22 cellular contexts compared by ENCODE assay signal in genomic region chr6:4208158-4208557, GRCh38.
DNase-seq lines count a peak whose midpoint lies in the region; ATAC-seq and TF ChIP-seq lines count a peak whose summit lies in the region.
"Had no signal": no experiment of that assay in that cellular context is flagged by ENCODE, and none has a peak within 500 bp of the region (broad histone marks: within the 10 kb centered on the region; RNA-seq: fewer than 3 reads in every experiment).

No MANE protein-coding gene starts in this region.

- H4K20me1 ChIP-seq in smooth muscle cell (ENCODE audit: low read depth): no peaks in the 10 kb centered on the region

- no peak overlapping the region for H3K4me2 ChIP-seq in smooth muscle cell

- H2AFZ ChIP-seq in smooth muscle cell (ENCODE audit: low read depth): peak overlapping the region; percentile 56
- H2AFZ ChIP-seq: GM23248 had no signal

- no peak overlapping the region for H3K4me3 Mint-ChIP-seq in T-helper 17 cell
- H3K4me3 Mint-ChIP-seq in glutamatergic neuron (ENCODE audit: unreplicated experiment): peak overlapping the region; percentile 41

- intact Hi-C loops in left cardiac atrium (cut with DNase I): no loop called here

- H3K36me3 ChIP-seq in cardiac muscle cell: no peaks in the 10 kb centered on the region
- no peaks in the 10 kb centered on the region for H3K36me3 ChIP-seq in smooth muscle cell (ENCODE audit: low read depth)
- H3K36me3 ChIP-seq: MG63 had no signal

- H3K27me3 Mint-ChIP-seq in T-helper 17 cell: peaks cover 12% of the 10 kb centered on the region
- H3K27me3 Mint-ChIP-seq in glutamatergic neuron (ENCODE audit: unreplicated experiment): peaks cover 2% of the 10 kb centered on the region

- H3K4me1 ChIP-seq in cardiac muscle cell (ENCODE audit: low read depth): peaks cover 8% of the 10 kb centered on the region
- no peaks in the 10 kb centered on the region for H3K4me1 ChIP-seq in smooth muscle cell (ENCODE audit: low read depth)

- peaks cover 15% of the 10 kb centered on the region for H3K9me3 Mint-ChIP-seq in glutamatergic neuron (ENCODE audit: unreplicated experiment)

- H3K4me3 ChIP-seq in cardiac muscle cell: no peak overlapping the region
- no peak overlapping the region for H3K4me3 ChIP-seq in smooth muscle cell
- H3K4me3 ChIP-seq: GM23248, MG63 had no signal

- H3K27me3 ChIP-seq in cardiac muscle cell (no peaks in the 10 kb centered on the region), smooth muscle cell (ENCODE audit: low read depth) (no peaks in the 10 kb centered on the region)
- H3K27me3 ChIP-seq: MG63 had no signal

- ATAC-seq in left cardiac atrium (no peak), T-helper 17 cell (no peak), HG02763 (IDR thresholded peaks at IDR 0.05; ENCODE audit: unreplicated experiment) (no peak), HG03457 (IDR thresholded peaks at IDR 0.05; ENCODE audit: unreplicated experiment) (no peak)

- TF ChIP-seq CTCF in cardiac muscle cell (IDR thresholded peaks at IDR 0.05; ENCODE audit: low read depth, low read length): no peak
- TF ChIP-seq CTCF in glutamatergic neuron (IDR thresholded peaks at IDR 0.05; ENCODE audit: partially characterized antibody, unreplicated experiment): no peak
- no peak for TF ChIP-seq CTCF in smooth muscle cell (IDR thresholded peaks at IDR 0.05; ENCODE audit: borderline replicate concordance, insufficient read depth, poor library complexity, severe bottlenecking)

- DNase-seq in cardiac muscle cell (ENCODE audit: low read depth in 1 of 2, low spot score in 1 of 2) (peak in 1 of 2 donors; percentile 37), left cardiac atrium (no peak), T-helper 17 cell (no peak), glutamatergic neuron (no peak), smooth muscle cell (lab: John Stamatoyannopoulos, UW; ENCODE audit: unreplicated experiment) (no peak), glomerular visceral epithelial cell (ENCODE audit: extremely low spot score) (no peak)
- DNase-seq: COR-L47, DMS153, GF-D8, GM23248, HCEC 1CT, Kasumi-1, MG63, NCI-H1092, NCI-H1436 treated with DMSO at 0.1 percent for 48 hours, NCI-H2029 treated with DMSO at 0.1 percent for 48 hours, NCI-H2171, NCI-H69, SHP77 had no signal

- H3K4me1 Mint-ChIP-seq in T-helper 17 cell: peaks cover 23% of the 10 kb centered on the region
- peaks cover 17% of the 10 kb centered on the region for H3K4me1 Mint-ChIP-seq in glutamatergic neuron (ENCODE audit: low read depth, unreplicated experiment)

- H3K36me3 Mint-ChIP-seq in T-helper 17 cell (ENCODE audit: low read depth) (peaks cover 12% of the 10 kb centered on the region), glutamatergic neuron (ENCODE audit: unreplicated experiment) (peaks cover 24% of the 10 kb centered on the region)

- no peaks in the 10 kb centered on the region for H3K79me2 ChIP-seq in smooth muscle cell (ENCODE audit: low read depth)

- no peaks in the 10 kb centered on the region for H3K9me3 ChIP-seq in cardiac muscle cell (ENCODE audit: low read depth)
- no peaks in the 10 kb centered on the region for H3K9me3 ChIP-seq in T-helper 17 cell (ENCODE audit: control insufficient read depth, low read length, poor library complexity, severe bottlenecking)
- H3K9me3 ChIP-seq in smooth muscle cell (replicated peaks; ENCODE audit: low read depth): no peaks in the 10 kb centered on the region
- H3K9me3 ChIP-seq: MG63 had no signal

- WGBS in smooth muscle cell (ENCODE audit: low lambda C conversion rate): 25% methylated on average over 2 of the region's 2 CpGs

- H3K27ac ChIP-seq in cardiac muscle cell (peak overlapping the region; percentile 28), smooth muscle cell (ENCODE audit: low read depth) (no peak overlapping the region)
- H3K27ac ChIP-seq: C4-2B, GM23248 had no signal

- H3K27ac Mint-ChIP-seq in T-helper 17 cell (peak overlapping the region; percentile 72), glutamatergic neuron (ENCODE audit: unreplicated experiment) (peak overlapping the region; percentile 84)

- no peaks in the 10 kb centered on the region for H3F3A ChIP-seq in smooth muscle cell (ENCODE audit: low read depth)

- H3K9ac ChIP-seq in smooth muscle cell (ENCODE audit: low read depth): no peak overlapping the region
- H3K9ac ChIP-seq: GM23248 had no signal
